Comparison of ENCODE assay signal across 16 cellular contexts in genomic region chr2:23531280-23531679, GRCh38.
"Had no signal": no experiment of that assay in that cellular context is flagged by ENCODE, and none has a peak within 500 bp of the region (broad histone marks: within the 10 kb centered on the region; RNA-seq: fewer than 3 reads in every experiment).

No MANE protein-coding gene starts in this region.

- DNase-seq: activated effector memory CD4-positive, alpha-beta T cell treated with anti-CD3 and anti-CD28 coated beads, Interleukin-2, amount 50 U/mL, for 16 hours; activated T-cell treated with anti-CD3 and anti-CD28 coated beads, Interleukin-2, amount 50 U/mL, for 4 hours; aorta; left colon; naive B cell; nucleus accumbens; stimulated activated CD4-positive, alpha-beta T cell treated with anti-CD3 and anti-CD28 coated beads, Interleukin-4, amount 100 ng/mL, for 24 hours; stimulated activated naive CD4-positive, alpha-beta T cell; substantia nigra; SW 1271; trophoblast cell had no signal

- H3K36me3 ChIP-seq: breast epithelium, gastroesophageal sphincter had no signal

- H3K27me3 ChIP-seq: breast epithelium, gastroesophageal sphincter had no signal

- H3K27ac ChIP-seq: epithelial cell of prostate had no signal

- H3K9me3 Mint-ChIP-seq: activated T-cell treated with anti-CD3 and anti-CD28 coated beads, Interleukin-2, amount 50 U/mL, for 4 hours; naive B cell had no signal

- H3K9me3 ChIP-seq: breast epithelium, gastroesophageal sphincter had no signal

- H3K36me3 Mint-ChIP-seq: activated naive CD8-positive, alpha-beta T cell; naive B cell had no signal

- ATAC-seq: activated T-cell treated with anti-CD3 and anti-CD28 coated beads, Interleukin-2, amount 50 U/mL, for 4 hours; gastroesophageal sphincter had no signal

- H3K27me3 Mint-ChIP-seq: activated naive CD8-positive, alpha-beta T cell had no signal

- H3K4me3 ChIP-seq: breast epithelium, gastroesophageal sphincter, lung had no signal

- H3K27ac Mint-ChIP-seq: activated naive CD8-positive, alpha-beta T cell had no signal
